In the genomic region with DNA sequence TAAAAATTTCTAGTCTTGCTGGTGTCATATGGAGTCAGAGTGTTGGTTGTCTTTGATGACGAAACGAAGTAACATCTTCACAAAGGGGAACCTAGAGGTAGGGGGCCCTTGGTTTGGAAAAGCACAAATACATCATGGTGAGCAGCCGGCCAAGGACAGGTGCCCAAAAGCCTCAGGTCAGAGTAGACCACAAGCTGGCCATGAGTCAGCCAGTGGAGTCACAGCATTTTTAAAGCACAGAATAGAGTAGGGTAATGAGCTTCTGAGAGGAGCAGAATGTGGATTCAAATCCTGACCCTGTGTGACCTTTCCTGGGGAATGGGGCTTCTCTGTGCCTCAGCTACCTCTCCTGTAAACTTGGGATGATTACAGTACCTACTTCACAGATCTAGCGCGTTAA, we compare ENCODE assay signal across 15 cellular contexts. TPM values are rescaled to one million over a fixed set of nuclear protein-coding genes. Genes with fewer than 3 reads are reported as not detected.
"Had no signal": no experiment of that assay in that cellular context is flagged by ENCODE, and none has a peak within 500 bp of the region (broad histone marks: within the 10 kb centered on the region; RNA-seq: fewer than 3 reads in every experiment).

No MANE protein-coding gene starts in this region.

- H3K27me3 ChIP-seq: ovary had no signal

- DNase-seq: activated CD4-positive, alpha-beta T cell treated with anti-CD3 and anti-CD28 coated beads, Interleukin-2, amount 50 U/mL, for 1 hour; activated CD8-positive, alpha-beta memory T cell treated with anti-CD3 and anti-CD28 coated beads for 24 hours; activated gamma-delta T cell; effector CD4-positive, alpha-beta T cell; mucosa of descending colon; naive thymus-derived CD4-positive, alpha-beta T cell; ovary; stimulated activated CD4-positive, alpha-beta T cell treated with anti-CD3 and anti-CD28 coated beads, Interleukin-2, amount 100 ng/mL, for 24 hours; stimulated activated naive CD8-positive, alpha-beta T cell treated with anti-CD3 and anti-CD28 coated beads, Interleukin-15, Interleukin-2, amounts not matched to agents 100 U/mL and 50 U/mL, for 24 hours; tibial artery had no signal

- H3K9me3 ChIP-seq: left lung, mucosa of descending colon, ovary had no signal

- H3K4me3 ChIP-seq: left lung, mucosa of descending colon, neural progenitor cell, ovary, tibial artery had no signal

- H3K36me3 ChIP-seq: left lung, neural progenitor cell, ovary, tibial artery had no signal

- ATAC-seq: activated CD4-positive, CD25-positive, alpha-beta regulatory T cell treated with anti-CD3 and anti-CD28 coated beads, Interleukin-2, amount 50 U/mL, for 24 hours; left lung; mucosa of descending colon; naive thymus-derived CD4-positive, alpha-beta T cell; stimulated activated naive CD8-positive, alpha-beta T cell treated with anti-CD3 and anti-CD28 coated beads, Interleukin-15, Interleukin-2, amounts not matched to agents 100 U/mL and 50 U/mL, for 24 hours had no signal

- H3K4me1 ChIP-seq: left lung had no signal

- H3K9ac ChIP-seq: neural progenitor cell had no signal

- H3K27ac ChIP-seq: left lung, neural progenitor cell, ovary, tibial artery had no signal

RNA-seq across cellular contexts. Expression of a gene that starts 5.3 kb away (rescaled TPM):
- total RNA-seq: bronchial epithelial cell; T-helper 1 cell treated with Interleukin-12 subunit alpha and Interleukin-12 subunit beta and Interleukin-4 antibody, amounts not matched to agents 30 ng/mL and 1 ng/mL, for 36 hours had no signal
